In the genomic region with DNA sequence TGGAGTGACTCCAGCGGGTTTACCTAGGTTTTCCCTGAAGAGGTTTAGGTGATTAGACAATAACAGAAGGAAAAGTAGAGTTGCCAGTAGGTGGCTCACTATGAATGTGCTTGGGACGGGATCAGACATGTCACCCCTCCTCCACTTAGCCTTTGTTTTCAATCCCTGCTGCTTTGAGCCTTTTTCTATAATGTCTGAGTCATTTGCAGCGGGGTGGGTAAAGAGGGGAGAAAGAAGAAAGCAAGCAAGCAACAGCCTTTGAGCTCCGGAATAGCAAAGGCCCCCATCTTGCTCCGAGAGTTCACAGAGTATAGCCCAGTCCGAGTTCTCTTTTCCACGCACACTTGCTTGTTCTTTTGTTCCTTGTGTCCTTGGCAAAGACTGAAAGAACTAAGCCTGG, we compare ENCODE assay signal across 8 cellular contexts.
A peak's percentile ranks its signal among the peaks of the same experiment; 100 is the strongest.
DNase-seq lines count a peak whose midpoint lies in the region; ATAC-seq, FAIRE-seq and TF ChIP-seq lines count a peak whose summit lies in the region.

No MANE protein-coding gene starts in this region.

- CTCF ChIA-PET in Calu3 (lab: Charles Lee): no interaction called here

- H2AFZ ChIP-seq in parathyroid adenoma: peak overlapping the region; percentile 29

- no peaks in the 10 kb centered on the region for H3K9me3 ChIP-seq in parathyroid adenoma (ENCODE audit: control insufficient read depth, low read length)

- H3K27me3 Mint-ChIP-seq in Calu3 (ENCODE audit: unreplicated experiment) (no peaks in the 10 kb centered on the region), glutamatergic neuron (ENCODE audit: unreplicated experiment) (no peaks in the 10 kb centered on the region)

- H3K36me3 ChIP-seq in parathyroid adenoma (ENCODE audit: control insufficient read depth, insufficient read depth, low read length): no peaks in the 10 kb centered on the region

- TF ChIP-seq CTCF in Calu3 (IDR thresholded peaks at IDR 0.05; ENCODE audit: unreplicated experiment): peak; percentile 50
- TF ChIP-seq CTCF in glutamatergic neuron (IDR thresholded peaks at IDR 0.05; ENCODE audit: partially characterized antibody, unreplicated experiment): peak; percentile 45
- TF ChIP-seq CTCF in parathyroid adenoma (IDR thresholded peaks at IDR 0.05): peak; percentile 57

- H3K27ac Mint-ChIP-seq in Calu3 (ENCODE audit: unreplicated experiment) (peak overlapping the region; percentile 44), glutamatergic neuron (ENCODE audit: unreplicated experiment) (peak overlapping the region; percentile 96)

- FAIRE-seq in TTC549 (lab: Jason Lieb, UNC): peak; percentile 53

- intact Hi-C loops in Calu3 (cut with micrococcal nuclease; ENCODE audit: unreplicated experiment): loop anchor here (5.0 to 10.0 kb wide), 3 partner anchors 308 to 1100 kb away; no protein-coding TSS in a partner anchor

- H3K9ac ChIP-seq in parathyroid adenoma: no peak overlapping the region

- H3K4me3 ChIP-seq in parathyroid adenoma (ENCODE audit: low read depth, low read length): peak overlapping the region; percentile 27

- no peaks in the 10 kb centered on the region for H3K27me3 ChIP-seq in parathyroid adenoma (ENCODE audit: control insufficient read depth, insufficient read depth, low read length)

- peak overlapping the region; percentile 62 for H3K4me2 ChIP-seq in parathyroid adenoma (ENCODE audit: low read length)

- H3K27ac ChIP-seq in parathyroid adenoma: no peak overlapping the region

- H3K4me1 Mint-ChIP-seq in Calu3 (ENCODE audit: low read depth, unreplicated experiment) (peaks cover 7% of the 10 kb centered on the region), glutamatergic neuron (ENCODE audit: low read depth, unreplicated experiment) (peaks cover 23% of the 10 kb centered on the region)

- peaks cover 2% of the 10 kb centered on the region for H3K9me3 Mint-ChIP-seq in Calu3 (ENCODE audit: low read depth, unreplicated experiment)
- H3K9me3 Mint-ChIP-seq in glutamatergic neuron (ENCODE audit: unreplicated experiment): peaks cover 2% of the 10 kb centered on the region

- no TSS peak for BruUV-seq in Calu3 (replicated peaks; lab: Mats Ljungman, UMichigan)

- H3K4me3 Mint-ChIP-seq in Calu3 (ENCODE audit: low read depth, unreplicated experiment) (peak overlapping the region; percentile 57), glutamatergic neuron (ENCODE audit: unreplicated experiment) (peak overlapping the region; percentile 67)

- no peak for ATAC-seq in GM18907 (IDR thresholded peaks at IDR 0.05; ENCODE audit: unreplicated experiment)

- DNase-seq in Calu3 (peak; percentile 59), NCI-H1092 (lab: John Stamatoyannopoulos, UW) (peak; percentile 67), glutamatergic neuron (no peak)
- no peak for DNase-seq in activated CD4-positive, CD25-positive, alpha-beta regulatory T cell (lab: John Stamatoyannopoulos, UW)
- no peak for DNase-seq in activated CD4-positive, alpha-beta T cell treated with anti-CD3 and anti-CD28 coated beads, Interleukin-2, amount 50 U/mL, for 4 hours

- no peaks in the 10 kb centered on the region for H3K36me3 Mint-ChIP-seq in Calu3 (ENCODE audit: insufficient read depth, unreplicated experiment)
- H3K36me3 Mint-ChIP-seq in glutamatergic neuron (ENCODE audit: unreplicated experiment): no peaks in the 10 kb centered on the region

- H3K79me2 ChIP-seq in parathyroid adenoma: no peaks in the 10 kb centered on the region

- peaks cover 3% of the 10 kb centered on the region for H3K4me1 ChIP-seq in parathyroid adenoma

Comparison
In these comparisons a context has a peak if more than half of its experiments do, and no peak if none do; other contexts are left out.
1. DNase-seq: peak in Calu3 (single experiment) and NCI-H1092 (single experiment); none in glutamatergic neuron (single experiment), activated CD4-positive, CD25-positive, alpha-beta regulatory T cell (0 of 4) and activated CD4-positive, alpha-beta T cell treated with anti-CD3 and anti-CD28 coated beads, Interleukin-2, amount 50 U/mL, for 4 hours (0 of 2).
2. Peak in every context shown above with its lines, with median percentiles within 50 percentile points of each other: CTCF ChIP-seq.